15 cellular contexts compared by ENCODE assay signal in genomic region chrX:23752740-23753435, GRCh38. TPM values are rescaled to one million over a fixed set of nuclear protein-coding genes. Genes with fewer than 3 reads are reported as not detected.
DNase-seq lines count a peak whose midpoint lies in the region; ATAC-seq, FAIRE-seq and TF ChIP-seq lines count a peak whose summit lies in the region.
"Had no signal": no experiment of that assay in that cellular context is flagged by ENCODE, and none has a peak within 500 bp of the region (broad histone marks: within the 10 kb centered on the region; RNA-seq: fewer than 3 reads in every experiment).

No MANE protein-coding gene starts in this region.

- no peak overlapping the region for H3K4me2 ChIP-seq in endothelial cell of umbilical vein (ENCODE audit: insufficient read depth, low read length)
- H3K4me2 ChIP-seq: BLaER1 had no signal

- POLR2A ChIA-PET in endothelial cell of umbilical vein (lab: Charles Lee) = no interaction called here

- no peaks in the 10 kb centered on the region for H3K36me3 ChIP-seq in endothelial cell of umbilical vein (ENCODE audit: control insufficient read depth in 2 of 2, extremely low read depth in 1 of 2, insufficient read depth in 2 of 2, low read length in 2 of 2)
- H3K36me3 ChIP-seq: BLaER1, tibial nerve had no signal

- intact Hi-C loops in endothelial cell of umbilical vein (cut with micrococcal nuclease) = no loop called here

- CTCF ChIA-PET in endothelial cell of umbilical vein (lab: Charles Lee) = interaction anchor here (2.8 kb wide), 1 partner anchor 149 kb away, joined by 17 read pairs; no protein-coding TSS in a partner anchor

- H3K9me3 ChIP-seq in endothelial cell of umbilical vein (replicated peaks; ENCODE audit: control insufficient read depth, insufficient read depth, low read length) = no peaks in the 10 kb centered on the region
- H3K9me3 ChIP-seq: BLaER1, tibial nerve had no signal

- no peak for ATAC-seq in HG03432 (IDR thresholded peaks at IDR 0.05; ENCODE audit: unreplicated experiment)
- ATAC-seq: activated CD8-positive, alpha-beta T cell treated with anti-CD3 and anti-CD28 coated beads for 36 hours had no signal

- no peak for TF ChIP-seq CTCF in endothelial cell of umbilical vein (IDR thresholded peaks at IDR 0.05; ENCODE audit: extremely low read depth in 1 of 2, insufficient read depth in 1 of 2, low read depth in 1 of 2, low read length in 2 of 2)

- TF ChIP-seq POLR2A in endothelial cell of umbilical vein (IDR thresholded peaks at IDR 0.05; ENCODE audit: low read depth, low read length) = no peak

- in situ Hi-C loops in ACHN (cut with HindIII; ENCODE audit: low pct_ligation_motif_present, low pct_unique_long_range_greater_than_20kb, low sequenced_read_pairs) = no loop called here

- DNase-seq in ACHN = peak; percentile 5
- peak; percentile 39 for DNase-seq in LHCN-M2 (ENCODE audit: low read depth)
- DNase-seq in endothelial cell of umbilical vein (ENCODE audit: low read depth, low spot score) = peak; percentile 68
- peak; percentile 38 for DNase-seq in non-pigmented ciliary epithelial cell (ENCODE audit: low read depth)
- DNase-seq in effector CD4-positive, alpha-beta T cell = no peak
- no peak for DNase-seq in NCI-H446 treated with DMSO at 0.1 percent for 48 hours (lab: John Stamatoyannopoulos, UW)
- no peak for DNase-seq in midbrain (lab: John Stamatoyannopoulos, UW)
- DNase-seq: activated CD8-positive, alpha-beta T cell treated with anti-CD3 and anti-CD28 coated beads for 36 hours; activated naive CD8-positive, alpha-beta T cell treated with anti-CD3 and anti-CD28 coated beads, Interleukin-2, amount 10 ng/mL, durations not matched to agents 7 days and 5 days; GDM1; mesendoderm; T-helper 2 cell had no signal

- H3K27ac ChIP-seq in endothelial cell of umbilical vein (ENCODE audit: insufficient read depth, low read depth, low read length) = no peak overlapping the region
- H3K27ac ChIP-seq: BLaER1 had no signal

- H3K27me3 ChIP-seq in endothelial cell of umbilical vein (ENCODE audit: control insufficient read depth in 2 of 2, insufficient read depth in 2 of 2, low read length in 2 of 2) = no peaks in the 10 kb centered on the region
- H3K27me3 ChIP-seq: BLaER1, tibial nerve had no signal

- no peaks in the 10 kb centered on the region for H4K20me1 ChIP-seq in endothelial cell of umbilical vein (replicated peaks; ENCODE audit: control insufficient read depth, extremely low read depth, insufficient read depth, low read length)
- H4K20me1 ChIP-seq: BLaER1 had no signal

- no peaks in the 10 kb centered on the region for H3K9me1 ChIP-seq in endothelial cell of umbilical vein (replicated peaks; ENCODE audit: control insufficient read depth, extremely low read depth, insufficient read depth, low read length)

- no peak overlapping the region for H3K4me3 ChIP-seq in endothelial cell of umbilical vein (replicated peaks in 1 of 3; ENCODE audit: insufficient read depth in 1 of 3, low read depth in 1 of 3, low read length in 3 of 3)
- H3K4me3 ChIP-seq: BLaER1, tibial nerve had no signal

- H3K4me1 ChIP-seq in endothelial cell of umbilical vein (ENCODE audit: control insufficient read depth, extremely low read depth, insufficient read depth, low read length) = no peaks in the 10 kb centered on the region
- H3K4me1 ChIP-seq: BLaER1, tibial nerve had no signal

- no peaks in the 10 kb centered on the region for H3K79me2 ChIP-seq in endothelial cell of umbilical vein (ENCODE audit: control insufficient read depth, insufficient read depth, low read length)

- H2AFZ ChIP-seq in endothelial cell of umbilical vein (ENCODE audit: low read depth, low read length) = no peak overlapping the region

- peak; percentile 74 for FAIRE-seq in endothelial cell of umbilical vein (lab: Jason Lieb, UNC)

- dilution Hi-C loops in endothelial cell of umbilical vein (cut with MboI; ENCODE audit: extremely low pct_ligation_motif_present, low sequenced_read_pairs) = no loop called here

- no TSS peak for BruUV-seq in endothelial cell of umbilical vein (replicated peaks; lab: Mats Ljungman, UMichigan)

- H3K9ac ChIP-seq in endothelial cell of umbilical vein (replicated peaks; ENCODE audit: extremely low read depth, insufficient read depth, low read length) = no peak overlapping the region
- H3K9ac ChIP-seq: BLaER1 had no signal

TF ChIP-seq in endothelial cell of umbilical vein, 7 proteins besides CTCF, POLR2A, EP300 and RAD21:
- TF ChIP-seq MAX (IDR thresholded peaks at IDR 0.05; ENCODE audit: insufficient read depth, insufficient read length) = no peak
- TF ChIP-seq JUN (IDR thresholded peaks at IDR 0.05; ENCODE audit: borderline replicate concordance, insufficient read depth, insufficient read length, low read depth) = peak; percentile 16
- no peak for TF ChIP-seq EZH2 (IDR thresholded peaks at IDR 0.05; ENCODE audit: borderline replicate concordance, low read depth, low read length, severe bottlenecking)
- TF ChIP-seq FOS (IDR thresholded peaks at IDR 0.05; ENCODE audit: borderline replicate concordance, insufficient read depth, low read length) = no peak
- TF ChIP-seq MYC (IDR thresholded peaks at IDR 0.05; ENCODE audit: low read depth, low read length) = no peak
TF ChIP-seq in endothelial cell of umbilical vein: peak in this region for 1.

RNA-seq across cellular contexts. Expression of gene ACOT9, which starts 9.8 kb away (rescaled TPM):
- total RNA-seq in LHCN-M2 (2014; rRNA removed) = 59.8 and 66.5 TPM in 2 replicates
- 52.2 TPM for polyA plus RNA-seq in LHCN-M2 (2012)
- total RNA-seq in endothelial cell of umbilical vein = 83.1 and 88.5 TPM in 2 replicates
- 37.5 and 38.4 TPM in 2 replicates for polyA plus RNA-seq in endothelial cell of umbilical vein
- polyA plus RNA-seq in endothelial cell of umbilical vein (2011; cell fraction: cytosol; rRNA removed) = 42.7 and 46.6 TPM in 2 replicates
- polyA plus RNA-seq in endothelial cell of umbilical vein (2011; cell fraction: nucleus; rRNA removed) = 117 and 153 TPM in 2 replicates
- polyA plus RNA-seq in endothelial cell of umbilical vein (2012) = 76.9 and 96.7 TPM in 2 replicates
- 42.3 and 46.6 TPM in 2 replicates for polyA minus RNA-seq in endothelial cell of umbilical vein
- polyA minus RNA-seq in endothelial cell of umbilical vein (2011; cell fraction: cytosol; rRNA and poly(A)+ RNA removed) = 32.6 TPM
- polyA minus RNA-seq in endothelial cell of umbilical vein (2011; cell fraction: nucleus; rRNA and poly(A)+ RNA removed) = 31.4 and 44.0 TPM in 2 replicates

RNA-seq across cellular contexts. Expression of gene SAT1, which starts 30.1 kb away (rescaled TPM):
- total RNA-seq in LHCN-M2 (2014; rRNA removed) (83.0 and 109 TPM in 2 replicates), endothelial cell of umbilical vein (256 and 289 TPM in 2 replicates)
- 35.4 TPM for polyA plus RNA-seq in LHCN-M2 (2012)
- 264 and 526 TPM in 2 replicates for polyA plus RNA-seq in endothelial cell of umbilical vein
- polyA plus RNA-seq in endothelial cell of umbilical vein (2011; cell fraction: cytosol; rRNA removed) = 181 and 234 TPM in 2 replicates
- 3,716 and 6,543 TPM in 2 replicates for polyA plus RNA-seq in endothelial cell of umbilical vein (2011; cell fraction: nucleus; rRNA removed)
- polyA plus RNA-seq in endothelial cell of umbilical vein (2012) = 485 and 1,166 TPM in 2 replicates
- 186 and 341 TPM in 2 replicates for polyA minus RNA-seq in endothelial cell of umbilical vein
- polyA minus RNA-seq in endothelial cell of umbilical vein (2011; cell fraction: cytosol; rRNA and poly(A)+ RNA removed) = 23.6 TPM
- polyA minus RNA-seq in endothelial cell of umbilical vein (2011; cell fraction: nucleus; rRNA and poly(A)+ RNA removed) = 856 and 1,169 TPM in 2 replicates

Comparison
In these comparisons a context has a peak if more than half of its experiments do, and no peak if none do; other contexts are left out.
1. DNase-seq: peak in ACHN (single experiment), LHCN-M2 (single experiment), endothelial cell of umbilical vein (single experiment) and non-pigmented ciliary epithelial cell (single experiment); none in effector CD4-positive, alpha-beta T cell (single experiment), NCI-H446 treated with DMSO at 0.1 percent for 48 hours (single experiment) and midbrain (single experiment).